8 cellular contexts compared by ENCODE assay signal in the genomic region with DNA sequence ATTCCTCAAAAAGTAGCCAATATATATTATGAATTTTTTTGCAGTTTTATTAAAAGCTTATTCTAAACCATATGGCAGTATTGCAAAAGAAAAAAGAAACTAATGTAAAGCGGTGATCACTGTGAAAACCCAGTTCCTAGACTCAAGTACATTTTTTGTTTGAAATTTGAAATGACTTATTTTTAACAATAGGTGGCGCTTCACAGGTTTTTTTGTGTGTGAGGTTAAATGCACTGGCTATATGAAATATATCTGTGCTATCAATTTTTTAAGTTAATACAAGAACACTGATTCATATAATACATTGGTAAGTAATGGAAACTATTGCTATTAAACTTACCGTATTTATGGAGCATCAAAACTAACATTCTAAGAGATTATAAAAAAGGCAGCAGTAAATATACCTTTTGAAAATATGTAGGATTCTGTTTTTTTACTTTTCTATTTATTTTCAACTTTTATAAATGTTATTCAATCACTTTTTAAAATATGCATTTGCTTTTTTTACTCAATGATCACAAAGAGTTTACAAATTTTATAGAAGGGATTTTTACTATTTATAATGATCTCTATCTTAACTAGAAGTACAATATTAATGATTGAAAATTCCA. TPM values are rescaled to one million over a fixed set of nuclear protein-coding genes. Genes with fewer than 3 reads are reported as not detected.
A peak's percentile ranks its signal among the peaks of the same experiment; 100 is the strongest.
DNase-seq lines count a peak whose midpoint lies in the region; ATAC-seq and TF ChIP-seq lines count a peak whose summit lies in the region.

No MANE protein-coding gene starts in this region.

- H3K4me1 ChIP-seq in aorta (ENCODE audit: control insufficient read depth in 1 of 2, insufficient read depth in 2 of 2, low read length in 2 of 2): peaks cover 0 to 2% of the 10 kb centered on the region in 2 donors

- H3K36me3 ChIP-seq in WERI-Rb-1 (no peaks in the 10 kb centered on the region), aorta (ENCODE audit: control insufficient read depth in 1 of 2, insufficient read depth in 2 of 2, low read length in 1 of 2) (no peaks in the 10 kb centered on the region)

- H3K27me3 ChIP-seq in WERI-Rb-1 (ENCODE audit: insufficient read depth, low read depth, severe bottlenecking) (no peaks in the 10 kb centered on the region), aorta (ENCODE audit: control insufficient read depth in 1 of 2, insufficient read depth in 2 of 2, low read length in 1 of 2) (no peaks in the 10 kb centered on the region)

- intact Hi-C loops in aorta (cut with DNase I): loop anchor here (10.0 kb wide), 3 partner anchors 156 to 286 kb away; no protein-coding TSS in a partner anchor
- intact Hi-C loops in activated naive CD4-positive, alpha-beta T cell treated with anti-CD3 and anti-CD28 coated beads for 36 hours (cut with micrococcal nuclease): loop anchor here (1.0 to 10.0 kb wide), 4 partner anchors 268 to 931 kb away; no protein-coding TSS in a partner anchor

- H3K9me3 Mint-ChIP-seq in activated naive CD4-positive, alpha-beta T cell treated with anti-CD3 and anti-CD28 coated beads for 36 hours: no peaks in the 10 kb centered on the region

- H3K36me3 Mint-ChIP-seq in activated naive CD4-positive, alpha-beta T cell treated with anti-CD3 and anti-CD28 coated beads for 36 hours (ENCODE audit: low read depth): no peaks in the 10 kb centered on the region

- H3K9me3 ChIP-seq in WERI-Rb-1 (ENCODE audit: severe bottlenecking) (no peaks in the 10 kb centered on the region), aorta (ENCODE audit: control insufficient read depth, low read length) (no peaks in the 10 kb centered on the region)

- 41% methylated on average over 3 of the region's 3 CpGs for WGBS in aorta, 2 donors

- H3K4me3 ChIP-seq in WERI-Rb-1 (ENCODE audit: low read depth, low read length): no peak overlapping the region
- no peak overlapping the region for H3K4me3 ChIP-seq in aorta (ENCODE audit: low read length in 2 of 2)

- TF ChIP-seq CTCF in WERI-Rb-1 (IDR thresholded peaks at IDR 0.05; ENCODE audit: low read depth, low read length): peak; percentile 23; the same call in 1 of the 2 replicates

- ATAC-seq in aorta (ENCODE audit: low FRiP score): no peak

- H3K27me3 Mint-ChIP-seq in activated naive CD4-positive, alpha-beta T cell treated with anti-CD3 and anti-CD28 coated beads for 36 hours (ENCODE audit: low read depth): peaks cover 3% of the 10 kb centered on the region

- CTCF ChIA-PET in activated naive CD4-positive, alpha-beta T cell treated with anti-CD3 and anti-CD28 coated beads for 36 hours (lab: Charles Lee): interaction anchor here (0.6 to 2.0 kb wide), 6 partner anchors 9 to 270 kb away, joined by 3 to 7 read pairs (median 3); no protein-coding TSS in a partner anchor
- CTCF ChIA-PET in HEK293T (lab: Yijun Ruan, JAX): interaction anchor here (0.7 to 1.5 kb wide), 3 partner anchors 18 to 119 kb away, joined by 3 to 7 read pairs (median 5); no protein-coding TSS in a partner anchor

- H3K27ac ChIP-seq in WERI-Rb-1: no peak overlapping the region
- H3K27ac ChIP-seq in aorta (ENCODE audit: low read depth in 1 of 2, low read length in 2 of 2): no peak overlapping the region

- no peak overlapping the region for H3K4me3 Mint-ChIP-seq in activated naive CD4-positive, alpha-beta T cell treated with anti-CD3 and anti-CD28 coated beads for 36 hours

- no peak overlapping the region for H3K27ac Mint-ChIP-seq in activated naive CD4-positive, alpha-beta T cell treated with anti-CD3 and anti-CD28 coated beads for 36 hours

- H3K4me1 Mint-ChIP-seq in activated naive CD4-positive, alpha-beta T cell treated with anti-CD3 and anti-CD28 coated beads for 36 hours (ENCODE audit: low read depth): no peaks in the 10 kb centered on the region

- POLR2A ChIA-PET in HEK293T (lab: Yijun Ruan, JAX): no interaction called here

- DNase-seq in DMS114 treated with DMSO at 0.1 percent for 48 hours (lab: John Stamatoyannopoulos, UW; ENCODE audit: unreplicated experiment): peak; percentile 21
- peak; percentile 59 for DNase-seq in HT-29 (ENCODE audit: low spot score)
- DNase-seq in WERI-Rb-1: no peak
- DNase-seq in lung microvascular endothelial cell (ENCODE audit: low read depth in 2 of 2): peak; percentile 34 to 58
- no peak for DNase-seq in aorta
- DNase-seq in activated naive CD4-positive, alpha-beta T cell treated with anti-CD3 and anti-CD28 coated beads for 36 hours: no peak
- DNase-seq in activated gamma-delta T cell treated with Interleukin-2 at 50 U/mL for 16 hours: no peak
- no peak for DNase-seq in HEK293T (ENCODE audit: extremely low spot score)

TF ChIP-seq in HEK293T, 16 proteins besides CTCF, POLR2A, EP300 and RAD21:
- TF ChIP-seq, protein P1, sequence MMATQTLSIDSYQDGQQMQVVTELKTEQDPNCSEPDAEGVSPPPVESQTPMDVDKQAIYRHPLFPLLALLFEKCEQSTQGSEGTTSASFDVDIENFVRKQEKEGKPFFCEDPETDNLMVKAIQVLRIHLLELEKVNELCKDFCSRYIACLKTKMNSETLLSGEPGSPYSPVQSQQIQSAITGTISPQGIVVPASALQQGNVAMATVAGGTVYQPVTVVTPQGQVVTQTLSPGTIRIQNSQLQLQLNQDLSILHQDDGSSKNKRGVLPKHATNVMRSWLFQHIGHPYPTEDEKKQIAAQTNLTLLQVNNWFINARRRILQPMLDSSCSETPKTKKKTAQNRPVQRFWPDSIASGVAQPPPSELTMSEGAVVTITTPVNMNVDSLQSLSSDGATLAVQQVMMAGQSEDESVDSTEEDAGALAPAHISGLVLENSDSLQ (IDR thresholded peaks at IDR 0.05): no peak
- TF ChIP-seq HDGF (IDR thresholded peaks at IDR 0.05; ENCODE audit: borderline replicate concordance): no peak
- no peak for TF ChIP-seq ARNT (IDR thresholded peaks at IDR 0.05)
- TF ChIP-seq L3MBTL2 (conservative IDR thresholded peaks at IDR 0.05): no peak
- TF ChIP-seq SP1 (IDR thresholded peaks at IDR 0.05): no peak
- TF ChIP-seq NFRKB (IDR thresholded peaks at IDR 0.05): no peak
- no peak for TF ChIP-seq SUZ12 (IDR thresholded peaks at IDR 0.05)
- TF ChIP-seq ZNF384 (IDR thresholded peaks at IDR 0.05): no peak
- TF ChIP-seq LEF1 (IDR thresholded peaks at IDR 0.05; ENCODE audit: borderline replicate concordance): no peak

RNA-seq across cellular contexts. Expression of a gene that starts 5.6 kb away (rescaled TPM):
- 18.9 and 22.4 TPM in 2 replicates for total RNA-seq in HT-29 (2014; rRNA removed; shearing (Covaris generic))
- total RNA-seq in lung microvascular endothelial cell (18.3 and 61.5 TPM in 2 replicates), aorta (100 to 1,000 TPM; 209 to 210 TPM)
- polyA plus RNA-seq in aorta: 10 to 100 TPM; 21.0 to 92.6 TPM
- 10 to 100 TPM; 16.9 to 20.3 TPM for total RNA-seq in activated naive CD4-positive, alpha-beta T cell treated with anti-CD3 and anti-CD28 coated beads for 36 hours

Comparison
In these comparisons a context has a peak if more than half of its experiments do, and no peak if none do; other contexts are left out.
1. DNase-seq: peak in DMS114 treated with DMSO at 0.1 percent for 48 hours (single experiment), HT-29 (single experiment) and lung microvascular endothelial cell (2 of 2); none in WERI-Rb-1 (single experiment), aorta (0 of 2), activated naive CD4-positive, alpha-beta T cell treated with anti-CD3 and anti-CD28 coated beads for 36 hours (single experiment), activated gamma-delta T cell treated with Interleukin-2 at 50 U/mL for 16 hours (single experiment) and HEK293T (single experiment).